ENCODE assay signal across 8 cellular contexts in genomic region chr2:219010162-219010756, GRCh38. TPM values are rescaled to one million over a fixed set of nuclear protein-coding genes. Genes with fewer than 3 reads are reported as not detected.
DNase-seq lines count a peak whose midpoint lies in the region; ATAC-seq and TF ChIP-seq lines count a peak whose summit lies in the region.

No MANE protein-coding gene starts in this region.

- H4K20me1 ChIP-seq in SK-N-SH (ENCODE audit: insufficient read depth), result no peaks in the 10 kb centered on the region

- 50% methylated on average over 6 of the region's 6 CpGs for WGBS in SK-N-SH (ENCODE audit: low lambda C conversion rate)

- H3K9me3 ChIP-seq in Caco-2, result no peaks in the 10 kb centered on the region
- H3K9me3 ChIP-seq in SK-N-SH, result no peaks in the 10 kb centered on the region
- H3K9me3 ChIP-seq in left lung, result no peaks in the 10 kb centered on the region

- H3K4me2 ChIP-seq in SK-N-SH, result no peak overlapping the region

- BruUV-seq in Caco-2 (replicated peaks; lab: Mats Ljungman, UMichigan), result no TSS peak

- H2AFZ ChIP-seq in SK-N-SH (ENCODE audit: low read depth), result no peak overlapping the region

- peaks cover 6% of the 10 kb centered on the region for H3K27me3 Mint-ChIP-seq in Caco-2 (ENCODE audit: insufficient read depth, unreplicated experiment)
- H3K27me3 Mint-ChIP-seq in T-helper 2 cell treated with Interferon-gamma antibody and Interleukin-4, amounts not matched to agents 5 μg/mL and 100 μg/mL, for 36 hours (ENCODE audit: low read depth), result peaks cover 11% of the 10 kb centered on the region

- TF ChIP-seq CTCF in Caco-2 (IDR thresholded peaks at IDR 0.05; ENCODE audit: insufficient read depth in 1 of 2, low read depth in 1 of 2, low read length in 1 of 2, severe bottlenecking in 1 of 2, unreplicated experiment in 1 of 2), result peak; percentile 66 to 83
- peak; percentile 30 for TF ChIP-seq CTCF in SK-N-SH (IDR thresholded peaks at IDR 0.05)
- TF ChIP-seq CTCF in left lung (IDR thresholded peaks at IDR 0.05), result no peak

- TF ChIP-seq RAD21 in SK-N-SH (IDR thresholded peaks at IDR 0.05; ENCODE audit: low read length), result peak; percentile 62

- H3K4me1 ChIP-seq in Caco-2 (peaks cover 12% of the 10 kb centered on the region), SK-N-SH (ENCODE audit: control insufficient read depth in 1 of 2, insufficient read depth in 2 of 2, low read depth in 1 of 2, low read length in 1 of 2) (no peaks in the 10 kb centered on the region), left lung (no peaks in the 10 kb centered on the region)

- no peaks in the 10 kb centered on the region for H3K9me3 Mint-ChIP-seq in Caco-2 (ENCODE audit: unreplicated experiment)
- no peaks in the 10 kb centered on the region for H3K9me3 Mint-ChIP-seq in T-helper 2 cell treated with Interferon-gamma antibody and Interleukin-4, amounts not matched to agents 5 μg/mL and 100 μg/mL, for 36 hours

- POLR2A ChIA-PET in Caco-2 (lab: Charles Lee), result interaction anchor here (1.0 kb wide), 1 partner anchor 17 kb away, joined by 3 read pairs; no protein-coding TSS in a partner anchor
- POLR2A ChIA-PET in SK-N-SH (lab: Yijun Ruan, JAX), result interaction anchor here (0.8 kb wide), 1 partner anchor 9 kb away, joined by 3 read pairs; no protein-coding TSS in a partner anchor

- no peaks in the 10 kb centered on the region for H3K79me2 ChIP-seq in SK-N-SH (ENCODE audit: insufficient read depth)

- H3K4me3 Mint-ChIP-seq in Caco-2 (ENCODE audit: unreplicated experiment), result no peak overlapping the region
- H3K4me3 Mint-ChIP-seq in T-helper 2 cell treated with Interferon-gamma antibody and Interleukin-4, amounts not matched to agents 5 μg/mL and 100 μg/mL, for 36 hours, result no peak overlapping the region

- H3K4me3 ChIP-seq in Caco-2 (ENCODE audit: low read depth, low read length), result no peak overlapping the region
- H3K4me3 ChIP-seq in SK-N-SH (ENCODE audit: low read depth in 2 of 2, low read length in 1 of 2), result no peak overlapping the region
- H3K4me3 ChIP-seq in left lung, result no peak overlapping the region

- no peak for TF ChIP-seq EP300 in SK-N-SH (IDR thresholded peaks at IDR 0.05; ENCODE audit: borderline replicate concordance in 1 of 2, low read depth in 1 of 2, low read length in 1 of 2)

- no peaks in the 10 kb centered on the region for H3F3A ChIP-seq in SK-N-SH (replicated peaks; ENCODE audit: insufficient read depth)

- ATAC-seq in GM18867 (IDR thresholded peaks at IDR 0.05; ENCODE audit: unreplicated experiment) (peak; percentile 57), left lung (peak; percentile 70), GM18909 (IDR thresholded peaks at IDR 0.05; ENCODE audit: poor library complexity, unreplicated experiment) (no peak)

- H3K27ac ChIP-seq in SK-N-SH (ENCODE audit: low read depth in 2 of 2, low read length in 1 of 2), result no peak overlapping the region
- H3K27ac ChIP-seq in left lung, result no peak overlapping the region

- DNase-seq in Caco-2, result peak; percentile 66 to 73
- peak; percentile 64 for DNase-seq in SK-N-SH
- DNase-seq in left lung, result no peak
- no peak for DNase-seq in AML-193 (lab: John Stamatoyannopoulos, UW)
- no peak for DNase-seq in T-helper 2 cell treated with Interferon-gamma antibody and Interleukin-4, amounts not matched to agents 5 μg/mL and 100 μg/mL, for 36 hours (ENCODE audit: low spot score)
- no peak for DNase-seq in central memory CD4-positive, alpha-beta T cell

- CTCF ChIA-PET in Caco-2 (lab: Charles Lee), result interaction anchor here (0.5 to 1.4 kb wide), 14 partner anchors 8 to 144 kb away, joined by 3 to 26 read pairs (median 4); no protein-coding TSS in a partner anchor
- CTCF ChIA-PET in SK-N-SH (lab: Yijun Ruan, JAX), result interaction anchor here (0.6 to 20.3 kb wide), 13 partner anchors 10 to 149 kb away, joined by 3 to 258 read pairs (median 6); partner anchors contain the start of gene NHEJ1

- no peak overlapping the region for H3K27ac Mint-ChIP-seq in Caco-2 (ENCODE audit: unreplicated experiment)
- no peak overlapping the region for H3K27ac Mint-ChIP-seq in T-helper 2 cell treated with Interferon-gamma antibody and Interleukin-4, amounts not matched to agents 5 μg/mL and 100 μg/mL, for 36 hours

- H3K4me1 Mint-ChIP-seq in Caco-2 (ENCODE audit: low read depth, unreplicated experiment), result peaks cover 6% of the 10 kb centered on the region
- H3K4me1 Mint-ChIP-seq in T-helper 2 cell treated with Interferon-gamma antibody and Interleukin-4, amounts not matched to agents 5 μg/mL and 100 μg/mL, for 36 hours (ENCODE audit: low read depth), result no peaks in the 10 kb centered on the region

- no peaks in the 10 kb centered on the region for H3K36me3 Mint-ChIP-seq in Caco-2 (ENCODE audit: insufficient read depth, unreplicated experiment)
- H3K36me3 Mint-ChIP-seq in T-helper 2 cell treated with Interferon-gamma antibody and Interleukin-4, amounts not matched to agents 5 μg/mL and 100 μg/mL, for 36 hours (ENCODE audit: low read depth), result no peaks in the 10 kb centered on the region

- intact Hi-C loops in Caco-2 (cut with micrococcal nuclease; ENCODE audit: unreplicated experiment) (no loop called here), left lung (cut with DNase I) (no loop called here)

- no peaks in the 10 kb centered on the region for H3K9me2 ChIP-seq in SK-N-SH

- no peaks in the 10 kb centered on the region for H3K36me3 ChIP-seq in Caco-2 (ENCODE audit: control insufficient read depth, insufficient read depth, low read length)
- H3K36me3 ChIP-seq in SK-N-SH (replicated peaks in 1 of 2; ENCODE audit: control insufficient read depth in 1 of 2, insufficient read depth in 2 of 2, low read length in 1 of 2), result no peaks in the 10 kb centered on the region
- no peaks in the 10 kb centered on the region for H3K36me3 ChIP-seq in left lung

- H3K9ac ChIP-seq in SK-N-SH, result no peak overlapping the region

- H3K27me3 ChIP-seq in Caco-2 (replicated peaks; ENCODE audit: control insufficient read depth, insufficient read depth, low read length), result no peaks in the 10 kb centered on the region
- no peaks in the 10 kb centered on the region for H3K27me3 ChIP-seq in SK-N-SH (ENCODE audit: insufficient read depth)
- peaks cover 0 to 55% of the 10 kb centered on the region in 2 donors for H3K27me3 ChIP-seq in left lung

TF ChIP-seq in SK-N-SH, 30 proteins besides CTCF, POLR2A, EP300 and RAD21:
- TF ChIP-seq SMC3 (IDR thresholded peaks at IDR 0.05; ENCODE audit: low read depth, low read length), result peak; percentile 35; the same call in 1 of the 2 replicates
- no peak for TF ChIP-seq YY1 (IDR thresholded peaks at IDR 0.05; ENCODE audit: low read depth)

RNA-seq across cellular contexts. Expression of gene CRYBA2, which starts 17.0 kb away (rescaled TPM):
- total RNA-seq in Caco-2 (2022) (0.59 TPM in 1 of 2 replicates, not detected in the other), left lung (not detected)
- polyA plus RNA-seq in SK-N-SH (2012; rRNA removed), result not detected in 2 replicates
- polyA plus RNA-seq in SK-N-SH (2012; cell fraction: cytosol; rRNA removed), result 0.10 TPM in 1 of 2 replicates, not detected in the other
- polyA plus RNA-seq in SK-N-SH (2012; cell fraction: nucleus; rRNA removed), result not detected in 2 replicates

RNA-seq across cellular contexts. Expression of gene FEV, which starts 25.3 kb away (rescaled TPM):
- total RNA-seq in Caco-2 (2022) (not detected in 2 replicates), left lung (not detected)
- 0.53 and 1.2 TPM in 2 replicates for polyA plus RNA-seq in SK-N-SH (2012; rRNA removed)
- polyA plus RNA-seq in SK-N-SH (2012; cell fraction: cytosol; rRNA removed), result 1.4 and 3.0 TPM in 2 replicates
- polyA plus RNA-seq in SK-N-SH (2012; cell fraction: nucleus; rRNA removed), result 0.80 and 2.9 TPM in 2 replicates

RNA-seq across cellular contexts. Expression of gene CFAP65, which starts 31.1 kb away (rescaled TPM):
- total RNA-seq in Caco-2 (2022) (0.34 and 0.77 TPM in 2 replicates), left lung (1 to 10 TPM in 1 of 2 donors, not detected in 1; 4.3 TPM)
- polyA plus RNA-seq in SK-N-SH (2012; rRNA removed), result 0.95 and 1.7 TPM in 2 replicates
- polyA plus RNA-seq in SK-N-SH (2012; cell fraction: cytosol; rRNA removed), result 0.42 and 0.73 TPM in 2 replicates
- 1.8 and 1.9 TPM in 2 replicates for polyA plus RNA-seq in SK-N-SH (2012; cell fraction: nucleus; rRNA removed)

RNA-seq across cellular contexts. Expression of gene IHH, which starts 50.5 kb away (rescaled TPM):
- total RNA-seq in Caco-2 (2022) (19.0 and 22.6 TPM in 2 replicates), left lung (1 to 10 TPM; 1.0 to 1.7 TPM)
- polyA plus RNA-seq in SK-N-SH (2012; rRNA removed), result 0.03 TPM in 1 of 2 replicates, not detected in the other
- 0.01 TPM in 1 of 2 replicates, not detected in the other for polyA plus RNA-seq in SK-N-SH (2012; cell fraction: cytosol; rRNA removed)
- 0.26 and 0.28 TPM in 2 replicates for polyA plus RNA-seq in SK-N-SH (2012; cell fraction: nucleus; rRNA removed)

RNA-seq across cellular contexts. Expression of gene CDK5R2, which starts 50.8 kb away (rescaled TPM):
- 0.18 and 0.21 TPM in 2 replicates for total RNA-seq in Caco-2 (2022)
- polyA plus RNA-seq in SK-N-SH (2012; rRNA removed), result 0.19 and 0.26 TPM in 2 replicates
- 0.35 and 0.56 TPM in 2 replicates for polyA plus RNA-seq in SK-N-SH (2012; cell fraction: cytosol; rRNA removed)
- 0.13 and 0.31 TPM in 2 replicates for polyA plus RNA-seq in SK-N-SH (2012; cell fraction: nucleus; rRNA removed)
- not detected for total RNA-seq in left lung

Comparison
In these comparisons a context has a peak if more than half of its experiments do, and no peak if none do; other contexts are left out.
1. DNase-seq: peak in Caco-2 (2 of 2) and SK-N-SH (single experiment); none in left lung (0 of 2), AML-193 (0 of 2), T-helper 2 cell treated with Interferon-gamma antibody and Interleukin-4, amounts not matched to agents 5 μg/mL and 100 μg/mL, for 36 hours (single experiment) and central memory CD4-positive, alpha-beta T cell (single experiment).
2. CTCF ChIP-seq: peak in Caco-2 (2 of 2) and SK-N-SH (single experiment); none in left lung (0 of 2).